8 cellular contexts compared by ENCODE assay signal in genomic region chr1:224929335-224930237, GRCh38. TPM values are rescaled to one million over a fixed set of nuclear protein-coding genes. Genes with fewer than 3 reads are reported as not detected.
DNase-seq lines count a peak whose midpoint lies in the region; ATAC-seq and TF ChIP-seq lines count a peak whose summit lies in the region.

TSS of gene DNAH14 (plus strand) at chr1:224929675. CDS start at chr1:224952703, 23,028 bp downstream.

- H3K9me3 Mint-ChIP-seq in activated CD4-positive, alpha-beta memory T cell treated with anti-CD3 and anti-CD28 coated beads for 36 hours = peaks cover 26% of the 10 kb centered on the region
- H3K9me3 Mint-ChIP-seq in neural crest cell = peaks cover 21% of the 10 kb centered on the region

- H3K4me3 ChIP-seq in HFF-Myc (replicated peaks; ENCODE audit: low read depth, low read length) (peak within 1 kb of the TSS; percentile 58), foreskin fibroblast (ENCODE audit: low read depth in 1 of 2, low read length in 2 of 2) (peak within 1 kb of the TSS; percentile 62 to 63)

- H3K4me3 Mint-ChIP-seq in activated CD4-positive, alpha-beta memory T cell treated with anti-CD3 and anti-CD28 coated beads for 36 hours = peak within 1 kb of the TSS; percentile 43
- peak within 1 kb of the TSS; percentile 88 for H3K4me3 Mint-ChIP-seq in neural crest cell

- ATAC-seq in GM21737 (IDR thresholded peaks at IDR 0.05; ENCODE audit: unreplicated experiment) = no peak
- ATAC-seq in GM19467 (IDR thresholded peaks at IDR 0.05; ENCODE audit: unreplicated experiment) = no peak

- CTCF ChIA-PET in activated CD4-positive, alpha-beta memory T cell treated with anti-CD3 and anti-CD28 coated beads for 36 hours (lab: Charles Lee) = no interaction called here

- POLR2A ChIA-PET in activated CD4-positive, alpha-beta memory T cell treated with anti-CD3 and anti-CD28 coated beads for 36 hours (lab: Charles Lee) = no interaction called here

- no peaks in the 10 kb centered on the region for H3K4me1 Mint-ChIP-seq in activated CD4-positive, alpha-beta memory T cell treated with anti-CD3 and anti-CD28 coated beads for 36 hours (ENCODE audit: low read depth)
- H3K4me1 Mint-ChIP-seq in neural crest cell = peaks cover 4% of the 10 kb centered on the region

- no peak for TF ChIP-seq CTCF in HFF-Myc (IDR thresholded peaks at IDR 0.05; ENCODE audit: low read depth, low read length, missing control alignments)
- TF ChIP-seq CTCF in foreskin fibroblast (IDR thresholded peaks at IDR 0.05; ENCODE audit: low read depth, low read length) = no peak
- no peak for TF ChIP-seq CTCF in neural crest cell (conservative IDR thresholded peaks at IDR 0.05)

- H3K36me3 Mint-ChIP-seq in activated CD4-positive, alpha-beta memory T cell treated with anti-CD3 and anti-CD28 coated beads for 36 hours = peaks cover 19% of the 10 kb centered on the region
- H3K36me3 Mint-ChIP-seq in neural crest cell (ENCODE audit: low read depth) = peaks cover 30% of the 10 kb centered on the region

- H3K27me3 Mint-ChIP-seq in activated CD4-positive, alpha-beta memory T cell treated with anti-CD3 and anti-CD28 coated beads for 36 hours = peaks cover 27% of the 10 kb centered on the region
- H3K27me3 Mint-ChIP-seq in neural crest cell (ENCODE audit: low read depth) = no peaks in the 10 kb centered on the region

- DNase-seq in ELF-1 (ENCODE audit: low read depth, low spot score) (peak; percentile 93), HFF-Myc (ENCODE audit: extremely low read depth, low read depth) (peak; percentile 43), NCI-H2227 (lab: John Stamatoyannopoulos, UW; ENCODE audit: unreplicated experiment) (peak; percentile 91), foreskin fibroblast (peak; percentile 68 to 88), neural crest cell (ENCODE audit: low read depth, low spot score) (peak; percentile 63)
- DNase-seq in activated CD4-positive, alpha-beta memory T cell treated with anti-CD3 and anti-CD28 coated beads for 36 hours = peak; percentile 25

- H3K27ac Mint-ChIP-seq in activated CD4-positive, alpha-beta memory T cell treated with anti-CD3 and anti-CD28 coated beads for 36 hours = no peak within 1 kb of the TSS
- H3K27ac Mint-ChIP-seq in neural crest cell (ENCODE audit: unreplicated experiment) = peak within 1 kb of the TSS; percentile 71

- intact Hi-C loops in activated CD4-positive, alpha-beta memory T cell treated with anti-CD3 and anti-CD28 coated beads for 36 hours (cut with micrococcal nuclease) = no loop called here

RNA-seq across cellular contexts. Expression of gene DNAH14, which starts in this region (rescaled TPM):
- under 1 TPM in 1 of 2 experiments, not detected in 1; 0.55 TPM for total RNA-seq in activated CD4-positive, alpha-beta memory T cell treated with anti-CD3 and anti-CD28 coated beads for 36 hours
- 31.0 and 32.0 TPM in 2 replicates for total RNA-seq in neural crest cell

Comparison
In these comparisons a context has a peak if more than half of its experiments do, and no peak if none do; other contexts are left out.
1. RNA of gene DNAH14 (total RNA-seq): 31.0 to 32.0 TPM in neural crest cell; 0.55 TPM in activated CD4-positive, alpha-beta memory T cell treated with anti-CD3 and anti-CD28 coated beads for 36 hours; every median in the first group is over 10 times any median in the second.
2. Peak in DNase-seq in activated CD4-positive, alpha-beta memory T cell treated with anti-CD3 and anti-CD28 coated beads for 36 hours; RNA of the gene not detected or under 1 TPM.
3. DNase-seq: peak in every context shown above with its lines; median percentile 93 in ELF-1; 91 in NCI-H2227; 78 in foreskin fibroblast; 63 in neural crest cell; 43 in HFF-Myc; 25 in activated CD4-positive, alpha-beta memory T cell treated with anti-CD3 and anti-CD28 coated beads for 36 hours.